1 cellular context compared by ENCODE assay signal in genomic region chr20:19757487-19757972, GRCh38.
TF ChIP-seq lines count a peak whose summit lies in the region.

No MANE protein-coding gene starts in this region.

TF ChIP-seq in HepG2, 621 proteins besides CTCF, POLR2A, EP300 and RAD21 (continued from another document):
- TF ChIP-seq ZNF276 (CRISPR knock-in tag; IDR thresholded peaks at IDR 0.05; ENCODE audit: low read depth) (no peak), IKZF5 (CRISPR knock-in tag; IDR thresholded peaks at IDR 0.05) (no peak; the same call in 1 of the 2 replicates), U2AF2 (IDR thresholded peaks at IDR 0.05; ENCODE audit: low read depth, low read length) (no peak), ZFP82 (CRISPR knock-in tag; IDR thresholded peaks at IDR 0.05; ENCODE audit: borderline replicate concordance) (no peak), MLLT10 (CRISPR knock-in tag; IDR thresholded peaks at IDR 0.05) (no peak), ZNF781 (CRISPR knock-in tag; IDR thresholded peaks at IDR 0.05; ENCODE audit: borderline replicate concordance, not compliant biosample characterization) (peak; percentile 90), DZIP1 (CRISPR knock-in tag; IDR thresholded peaks at IDR 0.05) (0 out of 2 replicates have a peak, but pooled peaks have one; percentile 20), SNRNP70 (IDR thresholded peaks at IDR 0.05; ENCODE audit: low read depth, low read length) (no peak), ZNF225 (CRISPR knock-in tag; IDR thresholded peaks at IDR 0.05) (0 out of 2 replicates have a peak, but pooled peaks have one; percentile 74), ZNF484 (CRISPR knock-in tag; IDR thresholded peaks at IDR 0.05; ENCODE audit: borderline replicate concordance, low read depth) (no peak), NR3C1 (CRISPR knock-in tag; IDR thresholded peaks at IDR 0.05) (no peak), ZNF678 (CRISPR knock-in tag; IDR thresholded peaks at IDR 0.05) (no peak), MNT (IDR thresholded peaks at IDR 0.05) (no peak), SALL2 (CRISPR knock-in tag; IDR thresholded peaks at IDR 0.05) (no peak), DMAP1 (CRISPR knock-in tag; IDR thresholded peaks at IDR 0.05) (no peak), BRD4 (CRISPR knock-in tag; IDR thresholded peaks at IDR 0.05) (no peak), PAF1 (CRISPR knock-in tag; IDR thresholded peaks at IDR 0.05) (no peak), RNF2 (conservative IDR thresholded peaks at IDR 0.05; ENCODE audit: low read depth) (no peak; the same call in 1 of the 2 replicates), ZNF251 (CRISPR knock-in tag; IDR thresholded peaks at IDR 0.05) (no peak), REXO4 (CRISPR knock-in tag; IDR thresholded peaks at IDR 0.05; ENCODE audit: borderline replicate concordance) (0 out of 2 replicates have a peak, but pooled peaks have one; percentile 20), CHCHD3 (CRISPR knock-in tag; IDR thresholded peaks at IDR 0.05) (0 out of 2 replicates have a peak, but pooled peaks have one; percentile 43), ZNF574 (CRISPR knock-in tag; IDR thresholded peaks at IDR 0.05) (peak; percentile 73), ZNF83 (CRISPR knock-in tag; IDR thresholded peaks at IDR 0.05; ENCODE audit: borderline replicate concordance) (no peak), ZFP36 (IDR thresholded peaks at IDR 0.05; ENCODE audit: borderline replicate concordance, low read depth, low read length, partially characterized antibody) (no peak), TFAP4 (IDR thresholded peaks at IDR 0.05; ENCODE audit: borderline replicate concordance, low read depth) (peak; percentile 43; the same call in 1 of the 2 replicates), CEBPB (IDR thresholded peaks at IDR 0.05; ENCODE audit: borderline replicate concordance, low read depth, low read length) (no peak), TBL1XR1 (IDR thresholded peaks at IDR 0.05; ENCODE audit: borderline replicate concordance, low read length, partially characterized antibody) (no peak), ELF4 (CRISPR knock-in tag; IDR thresholded peaks at IDR 0.05; ENCODE audit: borderline replicate concordance) (no peak), ZNF354B (CRISPR knock-in tag; IDR thresholded peaks at IDR 0.05) (no peak; the same call in 1 of the 2 replicates), KLF12 (CRISPR knock-in tag; IDR thresholded peaks at IDR 0.05; ENCODE audit: borderline replicate concordance) (no peak), ZNF605 (CRISPR knock-in tag; IDR thresholded peaks at IDR 0.05) (peak; percentile 76), FUBP1 (CRISPR knock-in tag; IDR thresholded peaks at IDR 0.05; ENCODE audit: borderline replicate concordance) (no peak), SMARCE1 (IDR thresholded peaks at IDR 0.05; ENCODE audit: borderline replicate concordance) (no peak)
TF ChIP-seq in HepG2: peak in this region for 185.
